In genomic region chr15:48112242-48112641, GRCh38 we compare ENCODE assay signal across 10 cellular contexts. TPM values are rescaled to one million over a fixed set of nuclear protein-coding genes. Genes with fewer than 3 reads are reported as not detected.
A peak's percentile ranks its signal among the peaks of the same experiment; 100 is the strongest.
DNase-seq lines count a peak whose midpoint lies in the region; ATAC-seq and TF ChIP-seq lines count a peak whose summit lies in the region.
"Had no signal": no experiment of that assay in that cellular context is flagged by ENCODE, and none has a peak within 500 bp of the region (broad histone marks: within the 10 kb centered on the region; RNA-seq: fewer than 3 reads in every experiment).

No MANE protein-coding gene starts in this region.

- TF ChIP-seq CTCF in epithelial cell of proximal tubule (conservative IDR thresholded peaks at IDR 0.05; ENCODE audit: low read depth, low read length) (peak; percentile 74), suprapubic skin (IDR thresholded peaks at IDR 0.05) (no peak), lower leg skin (IDR thresholded peaks at IDR 0.05) (no peak)

- no peaks in the 10 kb centered on the region for H3K36me3 ChIP-seq in suprapubic skin

- intact Hi-C loops in lower leg skin (cut with DNase I; ENCODE audit: low total_unique reads): no loop called here

- H3K9me3 ChIP-seq in suprapubic skin: no peaks in the 10 kb centered on the region

- no peak overlapping the region for H3K27ac ChIP-seq in suprapubic skin
- H3K27ac ChIP-seq: skin epidermis had no signal

- TF ChIP-seq POLR2A in suprapubic skin (IDR thresholded peaks at IDR 0.05): no peak
- no peak for TF ChIP-seq POLR2A in lower leg skin (IDR thresholded peaks at IDR 0.05)

- no peaks in the 10 kb centered on the region for H3K4me1 ChIP-seq in suprapubic skin

- peak; percentile 35 for DNase-seq in NCI-H345 (lab: John Stamatoyannopoulos, UW)
- no peak for DNase-seq in NCI-H345 treated with DMSO at 0.1 percent for 48 hours (lab: John Stamatoyannopoulos, UW; ENCODE audit: unreplicated experiment)
- DNase-seq in NCI-H526 (lab: John Stamatoyannopoulos, UW): peak; percentile 22 to 68
- DNase-seq in epithelial cell of proximal tubule (ENCODE audit: low read depth): no peak
- DNase-seq in retina: peak; percentile 40
- DNase-seq in suprapubic skin (ENCODE audit: low spot score in 2 of 2): no peak
- DNase-seq in lower leg skin (ENCODE audit: low spot score in 2 of 2): no peak
- DNase-seq: CD4-positive, CD25-positive, alpha-beta regulatory T cell had no signal

- peaks cover 3% of the 10 kb centered on the region for H3K27me3 ChIP-seq in suprapubic skin

- ATAC-seq in HG02852 (IDR thresholded peaks at IDR 0.05; ENCODE audit: unreplicated experiment): no peak

- 38% methylated on average over 6 of the region's 6 CpGs for WGBS in suprapubic skin
- WGBS in lower leg skin, 2 donors: 34 to 44% methylated on average over 6 of the region's 6 CpGs

- H3K4me3 ChIP-seq in epithelial cell of proximal tubule (ENCODE audit: low read depth, low read length) (no peak overlapping the region), suprapubic skin (no peak overlapping the region), lower leg skin (ENCODE audit: low read depth, poor library complexity, severe bottlenecking) (no peak overlapping the region)
- H3K4me3 ChIP-seq: skin epidermis had no signal

- TF ChIP-seq EP300 in suprapubic skin (IDR thresholded peaks at IDR 0.05): no peak

RNA-seq across cellular contexts. Expression of gene SLC24A5, which starts 8.5 kb away (rescaled TPM):
- total RNA-seq in epithelial cell of proximal tubule (not detected in 2 replicates), suprapubic skin (10 to 100 TPM in 1 of 4 donors, 1 to 10 TPM in 3; 3.9 to 13.0 (median 6.9) TPM), lower leg skin (1 to 10 TPM; 3.4 to 6.1 (median 4.2) TPM)
- total RNA-seq: CD4-positive, CD25-positive, alpha-beta regulatory T cell had no signal

Comparison
In these comparisons a context has a peak if more than half of its experiments do, and no peak if none do; other contexts are left out.
1. DNase-seq: peak in NCI-H345 (single experiment), NCI-H526 (2 of 2) and retina (single experiment); none in NCI-H345 treated with DMSO at 0.1 percent for 48 hours (single experiment), epithelial cell of proximal tubule (single experiment), suprapubic skin (0 of 2) and lower leg skin (0 of 2).